1 cellular context compared by ENCODE assay signal in genomic region chr1:94792473-94792875, GRCh38.
A peak's percentile ranks its signal among the peaks of the same experiment; 100 is the strongest.
TF ChIP-seq lines count a peak whose summit lies in the region.

No MANE protein-coding gene starts in this region.

TF ChIP-seq in HCT116, 20 proteins besides CTCF, POLR2A, EP300 and RAD21 (continued from another document):
- TF ChIP-seq REST (IDR thresholded peaks at IDR 0.05; ENCODE audit: low read depth) (no peak), SP1 (IDR thresholded peaks at IDR 0.05; ENCODE audit: low read depth) (peak; percentile 19; the same call in 1 of the 2 replicates), JUND (IDR thresholded peaks at IDR 0.05) (no peak), ZNF274 (IDR thresholded peaks at IDR 0.05; ENCODE audit: low read depth, low read length) (no peak), POLR2AphosphoS5 (IDR thresholded peaks at IDR 0.05; ENCODE audit: low read depth, low read length) (no peak), ZFX (IDR thresholded peaks at IDR 0.05) (no peak), EGR1 (IDR thresholded peaks at IDR 0.05; ENCODE audit: low read depth) (0 out of 2 replicates have a peak, but pooled peaks have one; percentile 14)
